22 cellular contexts compared by ENCODE assay signal in the genomic region with DNA sequence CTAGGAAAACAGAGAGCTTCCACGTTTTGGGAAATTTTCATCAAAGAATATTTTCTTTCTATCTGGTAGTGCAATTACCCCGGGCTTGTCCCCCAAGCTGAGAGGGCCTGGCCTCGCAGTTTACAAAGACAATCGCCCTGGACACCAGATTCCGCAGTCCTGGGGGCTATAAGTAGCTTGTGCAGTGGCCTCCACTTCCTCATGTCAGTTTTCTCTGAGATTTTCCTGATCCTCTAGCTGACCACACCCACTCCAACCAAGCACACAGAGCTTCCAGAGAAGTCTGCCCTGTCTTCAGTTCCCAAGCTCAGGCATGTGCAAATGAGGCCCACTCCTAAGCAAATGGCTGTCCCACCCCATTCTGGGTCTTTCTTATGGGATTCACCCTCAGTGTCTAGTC.
"Had no signal": no experiment of that assay in that cellular context is flagged by ENCODE, and none has a peak within 500 bp of the region (broad histone marks: within the 10 kb centered on the region; RNA-seq: fewer than 3 reads in every experiment).

No MANE protein-coding gene starts in this region.

- ATAC-seq: gastroesophageal sphincter; sciatic nerve; stimulated activated naive B cell treated with anti-CD40 and anti-IgM and Interleukin-4, amounts not matched to agents 10 μg/mL and 1 μg/mL and 100 μg/mL, for 72 hours; stimulated activated naive CD8-positive, alpha-beta T cell treated with anti-CD3 and anti-CD28 coated beads, Interleukin-15, amount 100 ng/mL, for 72 hours had no signal

- H3K4me3 ChIP-seq: esophagus squamous epithelium, gastroesophageal sphincter, spleen, testis, tibial nerve had no signal

- H3K27ac ChIP-seq: esophagus squamous epithelium, gastroesophageal sphincter, spleen, testis, tibial nerve had no signal

- H3K36me3 ChIP-seq: esophagus squamous epithelium, gastroesophageal sphincter, spleen, tibial nerve had no signal

- H3K9me3 ChIP-seq: esophagus squamous epithelium, gastroesophageal sphincter, spleen, testis, tibial nerve had no signal

- H3K4me1 ChIP-seq: gastroesophageal sphincter, testis had no signal

- DNase-seq: cerebellar nuclear complex; dermis blood vessel endothelial cell; endodermal cell; esophagus squamous epithelium; foreskin fibroblast; glutamatergic neuron; immature natural killer cell; kidney; left cardiac atrium; naive B cell; nephron progenitor cell; posterior cingulate gyrus; spleen; stimulated activated CD4-positive, alpha-beta T cell treated with anti-CD3 and anti-CD28 coated beads, Interleukin-15, amount 100 ng/mL, for 24 hours; stimulated activated CD4-positive, alpha-beta T cell treated with anti-CD3 and anti-CD28 coated beads, Interleukin-1b, Interleukin-23, amount 100 ng/mL, for 48 hours; stimulated activated CD4-positive, alpha-beta T cell treated with anti-CD3 and anti-CD28 coated beads, Interleukin-4, amount 100 ng/mL, for 24 hours; stimulated activated naive B cell treated with anti-CD40 and anti-IgM and Interleukin-4, amounts not matched to agents 10 μg/mL and 1 μg/mL and 100 μg/mL, for 72 hours; stimulated activated naive CD8-positive, alpha-beta T cell treated with anti-CD3 and anti-CD28 coated beads, Interleukin-15, amount 100 ng/mL, for 72 hours; testis had no signal

- H3K27me3 ChIP-seq: esophagus squamous epithelium, testis, tibial nerve had no signal
